In genomic region chr20:62434098-62434497, GRCh38 we compare ENCODE assay signal across 2 cellular contexts.
TF ChIP-seq lines count a peak whose summit lies in the region.

No MANE protein-coding gene starts in this region.

TF ChIP-seq in HEK293, 187 proteins besides CTCF, POLR2A, EP300 and RAD21:
- TF ChIP-seq, protein P1, sequence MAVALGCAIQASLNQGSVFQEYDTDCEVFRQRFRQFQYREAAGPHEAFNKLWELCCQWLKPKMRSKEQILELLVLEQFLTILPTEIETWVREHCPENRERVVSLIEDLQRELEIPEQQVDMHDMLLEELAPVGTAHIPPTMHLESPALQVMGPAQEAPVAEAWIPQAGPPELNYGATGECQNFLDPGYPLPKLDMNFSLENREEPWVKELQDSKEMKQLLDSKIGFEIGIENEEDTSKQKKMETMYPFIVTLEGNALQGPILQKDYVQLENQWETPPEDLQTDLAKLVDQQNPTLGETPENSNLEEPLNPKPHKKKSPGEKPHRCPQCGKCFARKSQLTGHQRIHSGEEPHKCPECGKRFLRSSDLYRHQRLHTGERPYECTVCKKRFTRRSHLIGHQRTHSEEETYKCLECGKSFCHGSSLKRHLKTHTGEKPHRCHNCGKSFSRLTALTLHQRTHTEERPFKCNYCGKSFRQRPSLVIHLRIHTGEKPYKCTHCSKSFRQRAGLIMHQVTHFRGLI (tag by site-specific recombination; IDR thresholded peaks at IDR 0.05) = no peak
- 0 out of 2 replicates have a peak, but pooled peaks have one; percentile 1 for TF ChIP-seq ZNF600 (tag by site-specific recombination; IDR thresholded peaks at IDR 0.05)
TF ChIP-seq in HEK293: peak in this region for 1.

TF ChIP-seq in endothelial cell of umbilical vein, 7 proteins besides CTCF, POLR2A, EP300 and RAD21:
- TF ChIP-seq EZH2 (IDR thresholded peaks at IDR 0.05; ENCODE audit: borderline replicate concordance, low read depth, low read length, severe bottlenecking) = peak; percentile 49
- no peak for TF ChIP-seq GATA2 (IDR thresholded peaks at IDR 0.05; ENCODE audit: insufficient read depth, insufficient read length, low read depth, low read length)
